28 cellular contexts compared by ENCODE assay signal in genomic region chr9:127140842-127141675, GRCh38. TPM values are rescaled to one million over a fixed set of nuclear protein-coding genes. Genes with fewer than 3 reads are reported as not detected.
DNase-seq lines count a peak whose midpoint lies in the region; ATAC-seq and TF ChIP-seq lines count a peak whose summit lies in the region.
"Had no signal": no experiment of that assay in that cellular context is flagged by ENCODE, and none has a peak within 500 bp of the region (broad histone marks: within the 10 kb centered on the region; RNA-seq: fewer than 3 reads in every experiment).

No MANE protein-coding gene starts in this region.

- no peak overlapping the region for H3K27ac ChIP-seq in colonic mucosa
- H3K27ac ChIP-seq in ovary = no peak overlapping the region
- H3K27ac ChIP-seq in upper lobe of right lung = no peak overlapping the region
- H3K27ac ChIP-seq: esophagus squamous epithelium, hepatocyte, pancreas had no signal

- H3K4me1 ChIP-seq in colonic mucosa (no peaks in the 10 kb centered on the region), ovary (ENCODE audit: insufficient read depth) (peaks cover 7% of the 10 kb centered on the region), upper lobe of right lung (peaks cover 9% of the 10 kb centered on the region)

- intact Hi-C loops in colonic mucosa (cut with DNase I) = no loop called here
- intact Hi-C loops in ovary (cut with DNase I) = no loop called here
- intact Hi-C loops in upper lobe of right lung (cut with DNase I) = no loop called here
- intact Hi-C loops in activated CD8-positive, alpha-beta T cell treated with anti-CD3 and anti-CD28 coated beads for 36 hours (cut with micrococcal nuclease) = no loop called here

- no peaks in the 10 kb centered on the region for H3K36me3 ChIP-seq in colonic mucosa
- no peaks in the 10 kb centered on the region for H3K36me3 ChIP-seq in ovary
- no peaks in the 10 kb centered on the region for H3K36me3 ChIP-seq in upper lobe of right lung
- H3K36me3 ChIP-seq: esophagus squamous epithelium, pancreas had no signal

- H3K27me3 ChIP-seq in colonic mucosa = no peaks in the 10 kb centered on the region
- no peaks in the 10 kb centered on the region for H3K27me3 ChIP-seq in ovary
- no peaks in the 10 kb centered on the region for H3K27me3 ChIP-seq in upper lobe of right lung
- H3K27me3 ChIP-seq: esophagus squamous epithelium, hepatocyte, pancreas had no signal

- H3K9me3 ChIP-seq in colonic mucosa (no peaks in the 10 kb centered on the region), ovary (no peaks in the 10 kb centered on the region), upper lobe of right lung (no peaks in the 10 kb centered on the region)
- H3K9me3 ChIP-seq: esophagus squamous epithelium, pancreas had no signal

- H3K4me3 ChIP-seq in colonic mucosa (no peak overlapping the region), ovary (no peak overlapping the region), upper lobe of right lung (no peak overlapping the region)
- H3K4me3 ChIP-seq: esophagus squamous epithelium, hepatocyte, pancreas had no signal

- TF ChIP-seq POLR2A in ovary (IDR thresholded peaks at IDR 0.05) = no peak

- H3K27me3 Mint-ChIP-seq in activated T-cell treated with anti-CD3 and anti-CD28 coated beads, Interleukin-2, amount 50 U/mL, for 24 hours = no peaks in the 10 kb centered on the region
- H3K27me3 Mint-ChIP-seq in activated T-cell treated with anti-CD3 and anti-CD28 coated beads, Interleukin-2, amount 50 U/mL, for 72 hours (ENCODE audit: low read depth) = no peaks in the 10 kb centered on the region
- H3K27me3 Mint-ChIP-seq in activated CD8-positive, alpha-beta T cell treated with anti-CD3 and anti-CD28 coated beads for 36 hours = no peaks in the 10 kb centered on the region
- H3K27me3 Mint-ChIP-seq: stimulated activated naive CD8-positive, alpha-beta T cell treated with anti-CD3 and anti-CD28 coated beads, Interleukin-15, amount 100 ng/mL, for 72 hours had no signal

- H3K9me3 Mint-ChIP-seq in activated T-cell treated with anti-CD3 and anti-CD28 coated beads, Interleukin-2, amount 50 U/mL, for 24 hours = no peaks in the 10 kb centered on the region
- no peaks in the 10 kb centered on the region for H3K9me3 Mint-ChIP-seq in activated T-cell treated with anti-CD3 and anti-CD28 coated beads, Interleukin-2, amount 50 U/mL, for 72 hours
- no peaks in the 10 kb centered on the region for H3K9me3 Mint-ChIP-seq in activated CD8-positive, alpha-beta T cell treated with anti-CD3 and anti-CD28 coated beads for 36 hours
- H3K9me3 Mint-ChIP-seq: activated CD4-positive, alpha-beta memory T cell treated with anti-CD3 and anti-CD28 coated beads, Interleukin-2, amount 10 ng/mL, durations not matched to agents 7 days and 5 days; nephron progenitor cell; stimulated activated naive CD8-positive, alpha-beta T cell treated with anti-CD3 and anti-CD28 coated beads, Interleukin-15, amount 100 ng/mL, for 72 hours had no signal

- DNase-seq in activated T-cell treated with anti-CD3 and anti-CD28 coated beads, Interleukin-2, amount 50 U/mL, for 24 hours = peak; percentile 6
- DNase-seq in activated T-cell treated with anti-CD3 and anti-CD28 coated beads, Interleukin-2, amount 50 U/mL, for 72 hours = no peak
- DNase-seq in colonic mucosa (peak; percentile 6), ovary (peak; percentile 11 to 37 (median 21)), upper lobe of right lung (peak; percentile 40), retina (no peak)
- no peak for DNase-seq in activated CD8-positive, alpha-beta T cell treated with anti-CD3 and anti-CD28 coated beads for 36 hours
- DNase-seq: activated CD4-positive, alpha-beta memory T cell treated with anti-CD3 and anti-CD28 coated beads, Interleukin-2, amount 10 ng/mL, durations not matched to agents 7 days and 5 days; activated gamma-delta T cell; central memory CD4-positive, alpha-beta T cell; DMS79 treated with DMSO at 0.1 percent for 48 hours; esophagus squamous epithelium; GDM1; Kasumi-1; kidney glomerular epithelial cell; mammary epithelial cell; NCI-H1436; NCI-H226; NCI-H526 treated with DMSO at 0.1 percent for 48 hours; nephron progenitor cell; SHP77; stimulated activated CD4-positive, alpha-beta T cell treated with anti-CD3 and anti-CD28 coated beads, Interleukin-2, amount 100 ng/mL, for 24 hours; stimulated activated naive CD8-positive, alpha-beta T cell treated with anti-CD3 and anti-CD28 coated beads, Interleukin-15, amount 100 ng/mL, for 72 hours; trophoblast cell had no signal

- H3K4me3 Mint-ChIP-seq in activated T-cell treated with anti-CD3 and anti-CD28 coated beads, Interleukin-2, amount 50 U/mL, for 24 hours = no peak overlapping the region
- H3K4me3 Mint-ChIP-seq in activated T-cell treated with anti-CD3 and anti-CD28 coated beads, Interleukin-2, amount 50 U/mL, for 72 hours = no peak overlapping the region
- no peak overlapping the region for H3K4me3 Mint-ChIP-seq in activated CD8-positive, alpha-beta T cell treated with anti-CD3 and anti-CD28 coated beads for 36 hours
- H3K4me3 Mint-ChIP-seq: activated CD4-positive, alpha-beta memory T cell treated with anti-CD3 and anti-CD28 coated beads, Interleukin-2, amount 10 ng/mL, durations not matched to agents 7 days and 5 days; nephron progenitor cell; stimulated activated naive CD8-positive, alpha-beta T cell treated with anti-CD3 and anti-CD28 coated beads, Interleukin-15, amount 100 ng/mL, for 72 hours had no signal

- no peaks in the 10 kb centered on the region for H3K4me1 Mint-ChIP-seq in activated T-cell treated with anti-CD3 and anti-CD28 coated beads, Interleukin-2, amount 50 U/mL, for 24 hours (ENCODE audit: low read depth)
- no peaks in the 10 kb centered on the region for H3K4me1 Mint-ChIP-seq in activated T-cell treated with anti-CD3 and anti-CD28 coated beads, Interleukin-2, amount 50 U/mL, for 72 hours (ENCODE audit: low read depth)
- no peaks in the 10 kb centered on the region for H3K4me1 Mint-ChIP-seq in activated CD8-positive, alpha-beta T cell treated with anti-CD3 and anti-CD28 coated beads for 36 hours (ENCODE audit: low read depth)
- H3K4me1 Mint-ChIP-seq: activated CD4-positive, alpha-beta memory T cell treated with anti-CD3 and anti-CD28 coated beads, Interleukin-2, amount 10 ng/mL, durations not matched to agents 7 days and 5 days; stimulated activated naive CD8-positive, alpha-beta T cell treated with anti-CD3 and anti-CD28 coated beads, Interleukin-15, amount 100 ng/mL, for 72 hours had no signal

- ATAC-seq in activated T-cell treated with anti-CD3 and anti-CD28 coated beads, Interleukin-2, amount 50 U/mL, for 72 hours (replicated peaks in 1 of 2) = no peak
- ATAC-seq in upper lobe of right lung = no peak
- ATAC-seq in activated CD8-positive, alpha-beta T cell treated with anti-CD3 and anti-CD28 coated beads for 36 hours = no peak
- no peak for ATAC-seq in GM21723 (IDR thresholded peaks at IDR 0.05; ENCODE audit: unreplicated experiment)
- ATAC-seq: HCT116; stimulated activated naive CD8-positive, alpha-beta T cell treated with anti-CD3 and anti-CD28 coated beads, Interleukin-15, amount 100 ng/mL, for 72 hours had no signal

- H3K9ac ChIP-seq in colonic mucosa (ENCODE audit: low read depth in 2 of 2, low read length in 2 of 2) = no peak overlapping the region

- no peaks in the 10 kb centered on the region for H3K36me3 Mint-ChIP-seq in activated T-cell treated with anti-CD3 and anti-CD28 coated beads, Interleukin-2, amount 50 U/mL, for 24 hours (ENCODE audit: low read depth)
- H3K36me3 Mint-ChIP-seq in activated T-cell treated with anti-CD3 and anti-CD28 coated beads, Interleukin-2, amount 50 U/mL, for 72 hours (ENCODE audit: insufficient read depth in 2 of 2) = no peaks in the 10 kb centered on the region
- no peaks in the 10 kb centered on the region for H3K36me3 Mint-ChIP-seq in activated CD8-positive, alpha-beta T cell treated with anti-CD3 and anti-CD28 coated beads for 36 hours (ENCODE audit: low read depth)

- TF ChIP-seq CTCF in colonic mucosa (IDR thresholded peaks at IDR 0.05) (no peak), ovary (IDR thresholded peaks at IDR 0.05) (no peak), upper lobe of right lung (IDR thresholded peaks at IDR 0.05) (no peak)
- no peak for TF ChIP-seq CTCF in activated CD8-positive, alpha-beta T cell treated with anti-CD3 and anti-CD28 coated beads for 36 hours (IDR thresholded peaks at IDR 0.05)

- TF ChIP-seq EP300 in ovary (IDR thresholded peaks at IDR 0.05) = no peak

- CTCF ChIA-PET in activated CD8-positive, alpha-beta T cell treated with anti-CD3 and anti-CD28 coated beads for 36 hours (lab: Charles Lee) = no interaction called here

- peak overlapping the region; percentile 35 for H3K27ac Mint-ChIP-seq in activated T-cell treated with anti-CD3 and anti-CD28 coated beads, Interleukin-2, amount 50 U/mL, for 24 hours
- H3K27ac Mint-ChIP-seq in activated T-cell treated with anti-CD3 and anti-CD28 coated beads, Interleukin-2, amount 50 U/mL, for 72 hours = no peak overlapping the region
- H3K27ac Mint-ChIP-seq in activated CD8-positive, alpha-beta T cell treated with anti-CD3 and anti-CD28 coated beads for 36 hours = no peak overlapping the region
- H3K27ac Mint-ChIP-seq: activated CD4-positive, alpha-beta memory T cell treated with anti-CD3 and anti-CD28 coated beads, Interleukin-2, amount 10 ng/mL, durations not matched to agents 7 days and 5 days; nephron progenitor cell; stimulated activated naive CD8-positive, alpha-beta T cell treated with anti-CD3 and anti-CD28 coated beads, Interleukin-15, amount 100 ng/mL, for 72 hours had no signal

- 41 to 56% (median 44%) methylated on average over 9 of the region's 9 CpGs for WGBS in ovary, 3 donors

- POLR2A ChIA-PET in activated CD8-positive, alpha-beta T cell treated with anti-CD3 and anti-CD28 coated beads for 36 hours (lab: Charles Lee) = interaction anchor here (0.7 kb wide), 1 partner anchor 9 kb away, joined by 3 read pairs; no protein-coding TSS in a partner anchor

RNA-seq across cellular contexts. Expression of gene ANGPTL2, which starts 18.6 kb away (rescaled TPM):
- total RNA-seq in activated T-cell treated with anti-CD3 and anti-CD28 coated beads, Interleukin-2, amount 50 U/mL, for 72 hours = not detected
- total RNA-seq in colonic mucosa (10 to 100 TPM in 1 of 2 donors, 1 to 10 TPM in 1; 2.7 to 15.1 TPM), ovary (100 to 1,000 TPM in 1 of 7 donors, 10 to 100 TPM in 5, 1 to 10 TPM in 1; 9.8 to 108 (median 64.1) TPM), upper lobe of right lung (19.4 TPM)
- 100 to 1,000 TPM in 1 of 2 donors, 10 to 100 TPM in 1; 27.5 to 114 TPM for polyA plus RNA-seq in ovary
- not detected for total RNA-seq in activated CD8-positive, alpha-beta T cell treated with anti-CD3 and anti-CD28 coated beads for 36 hours
- polyA plus RNA-seq: mammary epithelial cell had no signal

Comparison
In these comparisons a context has a peak if more than half of its experiments do, and no peak if none do; other contexts are left out.
1. DNase-seq: peak in activated T-cell treated with anti-CD3 and anti-CD28 coated beads, Interleukin-2, amount 50 U/mL, for 24 hours (single experiment), colonic mucosa (single experiment), ovary (5 of 5) and upper lobe of right lung (single experiment); none in activated T-cell treated with anti-CD3 and anti-CD28 coated beads, Interleukin-2, amount 50 U/mL, for 72 hours (0 of 2), activated CD8-positive, alpha-beta T cell treated with anti-CD3 and anti-CD28 coated beads for 36 hours (single experiment) and retina (single experiment).